ENCODE assay signal across 29 cellular contexts in the genomic region with DNA sequence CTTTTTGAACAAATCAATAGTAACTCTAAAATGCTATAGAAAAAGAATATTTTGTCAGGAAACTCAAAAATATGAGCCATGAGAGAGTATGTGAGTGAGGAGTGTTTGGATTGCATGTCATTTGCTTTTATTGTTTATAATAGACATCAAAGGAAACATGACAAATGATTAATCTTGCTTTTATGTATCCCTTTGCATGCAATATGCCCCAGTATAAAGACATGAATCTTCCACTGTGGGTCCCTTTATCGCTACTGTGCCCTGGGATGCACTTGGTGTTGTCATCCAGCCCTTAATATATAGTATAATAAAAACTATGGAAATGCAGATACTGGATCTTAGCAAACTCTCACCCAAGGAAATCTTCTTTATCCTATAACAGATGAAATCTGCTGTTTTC.
"Had no signal": no experiment of that assay in that cellular context is flagged by ENCODE, and none has a peak within 500 bp of the region (broad histone marks: within the 10 kb centered on the region; RNA-seq: fewer than 3 reads in every experiment).

No MANE protein-coding gene starts in this region.

- H3K27ac Mint-ChIP-seq: naive thymus-derived CD8-positive, alpha-beta T cell; natural killer cell treated with Interleukin-12 subunit alpha and Interleukin-12 subunit beta and Interleukin-15 and Interleukin-18, amount 100 ng/mL, for 72 hours; nephron progenitor cell; progenitor cell of endocrine pancreas; stimulated activated effector memory CD8-positive, alpha-beta T cell treated with anti-CD3 and anti-CD28 coated beads, Interleukin-12 subunit alpha, Interleukin-12 subunit beta, amount 100 ng/mL, for 72 hours; stimulated activated naive B cell treated with anti-CD40 and anti-IgM and Interleukin-4, amounts not matched to agents 10 μg/mL and 1 μg/mL and 100 μg/mL, for 72 hours; stimulated activated naive CD8-positive, alpha-beta T cell treated with anti-CD3 and anti-CD28 coated beads, Interleukin-15, Interleukin-2, amounts not matched to agents 100 ng/mL and 50 ng/mL, for 24 hours had no signal

- H3K79me2 ChIP-seq: parathyroid adenoma had no signal

- H3K9me3 ChIP-seq: ovary, psoas muscle, right lobe of liver, sigmoid colon, stomach, thoracic aorta, thyroid gland, tibial nerve, upper lobe of left lung, vagina had no signal

- H2AFZ ChIP-seq: parathyroid adenoma had no signal

- H3K9me3 Mint-ChIP-seq: naive thymus-derived CD8-positive, alpha-beta T cell; natural killer cell treated with Interleukin-12 subunit alpha and Interleukin-12 subunit beta and Interleukin-15 and Interleukin-18, amount 100 ng/mL, for 72 hours; nephron progenitor cell; neural crest cell; stimulated activated effector memory CD8-positive, alpha-beta T cell treated with anti-CD3 and anti-CD28 coated beads, Interleukin-12 subunit alpha, Interleukin-12 subunit beta, amount 100 ng/mL, for 72 hours; stimulated activated naive B cell treated with anti-CD40 and anti-IgM and Interleukin-4, amounts not matched to agents 10 μg/mL and 1 μg/mL and 100 μg/mL, for 72 hours; stimulated activated naive CD8-positive, alpha-beta T cell treated with anti-CD3 and anti-CD28 coated beads, Interleukin-15, Interleukin-2, amounts not matched to agents 100 ng/mL and 50 ng/mL, for 24 hours had no signal

- DNase-seq: naive thymus-derived CD8-positive, alpha-beta T cell; nephron progenitor cell; occipital lobe; ovary; posterior cingulate gyrus; psoas muscle; right cardiac atrium; right lobe of liver; sigmoid colon; small intestine; stimulated activated CD4-positive, alpha-beta T cell treated with anti-CD3 and anti-CD28 coated beads, Interleukin-15, amount 100 ng/mL, for 24 hours; stimulated activated CD4-positive, alpha-beta T cell treated with anti-CD3 and anti-CD28 coated beads, Interleukin-2, amount 100 ng/mL, for 24 hours; stimulated activated CD4-positive, alpha-beta T cell treated with anti-CD3 and anti-CD28 coated beads, Interleukin-2, amount 100 ng/mL, for 48 hours; stimulated activated CD4-positive, alpha-beta T cell treated with anti-CD3 and anti-CD28 coated beads, Interleukin-4, amount 100 ng/mL, for 24 hours; stimulated activated naive B cell treated with anti-CD40 and anti-IgM and Interleukin-4, amounts not matched to agents 10 μg/mL and 1 μg/mL and 100 μg/mL, for 72 hours; stimulated activated naive CD4-positive, alpha-beta T cell treated with Interleukin-2 at 50 U/mL for 16 hours; stomach; thyroid gland; trophoblast cell; upper lobe of left lung had no signal

- H3K27ac ChIP-seq: ovary, parathyroid adenoma, psoas muscle, right lobe of liver, stomach, thoracic aorta, thyroid gland, upper lobe of left lung, vagina had no signal

- H3K4me1 Mint-ChIP-seq: naive thymus-derived CD8-positive, alpha-beta T cell; nephron progenitor cell; stimulated activated effector memory CD8-positive, alpha-beta T cell treated with anti-CD3 and anti-CD28 coated beads, Interleukin-12 subunit alpha, Interleukin-12 subunit beta, amount 100 ng/mL, for 72 hours; stimulated activated naive B cell treated with anti-CD40 and anti-IgM and Interleukin-4, amounts not matched to agents 10 μg/mL and 1 μg/mL and 100 μg/mL, for 72 hours had no signal

- H3K4me3 ChIP-seq: ovary, psoas muscle, right lobe of liver, sigmoid colon, stomach, thoracic aorta, thyroid gland, tibial nerve, upper lobe of left lung, vagina had no signal

- H3K4me3 Mint-ChIP-seq: naive thymus-derived CD8-positive, alpha-beta T cell; natural killer cell treated with Interleukin-12 subunit alpha and Interleukin-12 subunit beta and Interleukin-15 and Interleukin-18, amount 100 ng/mL, for 72 hours; nephron progenitor cell; neural crest cell; stimulated activated effector memory CD8-positive, alpha-beta T cell treated with anti-CD3 and anti-CD28 coated beads, Interleukin-12 subunit alpha, Interleukin-12 subunit beta, amount 100 ng/mL, for 72 hours; stimulated activated naive B cell treated with anti-CD40 and anti-IgM and Interleukin-4, amounts not matched to agents 10 μg/mL and 1 μg/mL and 100 μg/mL, for 72 hours; stimulated activated naive CD8-positive, alpha-beta T cell treated with anti-CD3 and anti-CD28 coated beads, Interleukin-15, Interleukin-2, amounts not matched to agents 100 ng/mL and 50 ng/mL, for 24 hours had no signal

- H3K27me3 ChIP-seq: ovary, right lobe of liver, sigmoid colon, stomach, thyroid gland, tibial nerve, upper lobe of left lung, vagina had no signal

- H3K4me1 ChIP-seq: parathyroid adenoma, psoas muscle, thyroid gland, upper lobe of left lung, vagina had no signal

- H3K36me3 ChIP-seq: ovary, right lobe of liver, thyroid gland had no signal

- H3K36me3 Mint-ChIP-seq: naive thymus-derived CD8-positive, alpha-beta T cell; natural killer cell treated with Interleukin-12 subunit alpha and Interleukin-12 subunit beta and Interleukin-15 and Interleukin-18, amount 100 ng/mL, for 72 hours; stimulated activated effector memory CD8-positive, alpha-beta T cell treated with anti-CD3 and anti-CD28 coated beads, Interleukin-12 subunit alpha, Interleukin-12 subunit beta, amount 100 ng/mL, for 72 hours; stimulated activated naive B cell treated with anti-CD40 and anti-IgM and Interleukin-4, amounts not matched to agents 10 μg/mL and 1 μg/mL and 100 μg/mL, for 72 hours had no signal

- H3K9ac ChIP-seq: parathyroid adenoma had no signal
